In the genomic region with DNA sequence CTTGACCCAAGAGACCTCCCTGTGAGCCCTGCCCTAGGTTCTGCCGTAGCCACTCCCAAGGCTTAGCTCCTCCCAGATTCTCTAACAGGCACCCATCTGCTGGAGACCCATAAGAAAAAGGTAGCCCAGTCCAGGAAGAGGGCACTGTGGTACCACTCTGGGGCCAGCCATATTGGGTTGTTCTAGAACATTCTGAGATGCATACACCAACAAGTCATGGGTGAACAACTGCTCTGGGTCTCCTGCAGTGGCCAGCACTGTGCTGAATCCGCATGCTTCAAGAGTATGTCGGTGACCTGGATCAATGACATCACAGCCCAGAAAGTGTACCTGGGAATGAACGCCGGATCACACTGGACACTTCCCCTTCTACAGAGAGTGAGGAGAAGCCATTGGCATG, we compare ENCODE assay signal across 33 cellular contexts.
"Had no signal": no experiment of that assay in that cellular context is flagged by ENCODE, and none has a peak within 500 bp of the region (broad histone marks: within the 10 kb centered on the region; RNA-seq: fewer than 3 reads in every experiment).

No MANE protein-coding gene starts in this region.

- H3K4me2 ChIP-seq: smooth muscle cell had no signal

- DNase-seq: heart left ventricle; hypothalamus; immature natural killer cell; kidney; left colon; left lung; mesendoderm; midbrain; mucosa of descending colon; naive thymus-derived CD4-positive, alpha-beta T cell; occipital lobe; ovary; retina; right cardiac atrium; stimulated activated CD4-positive, alpha-beta T cell treated with anti-CD3 and anti-CD28 coated beads, Interleukin-1b, Interleukin-23, amount 100 ng/mL, for 48 hours; stimulated activated CD4-positive, alpha-beta T cell treated with anti-CD3 and anti-CD28 coated beads, Interleukin-2, amount 100 ng/mL, for 48 hours; stimulated activated CD4-positive, alpha-beta T cell treated with anti-CD3 and anti-CD28 coated beads, Interleukin-4, amount 100 ng/mL, for 4 hours; stimulated activated CD8-positive, alpha-beta memory T cell treated with anti-CD3 and anti-CD28 coated beads, Interleukin-4, amount 100 ng/mL, for 48 hours; stimulated activated naive CD4-positive, alpha-beta T cell treated with Interleukin-2 at 50 U/mL for 16 hours; stomach; testis; thyroid gland; transverse colon; upper lobe of left lung had no signal

- H3K4me3 Mint-ChIP-seq: immature natural killer cell; naive thymus-derived CD4-positive, alpha-beta T cell; natural killer cell treated with Interleukin-12 subunit alpha and Interleukin-12 subunit beta and Interleukin-15 and Interleukin-18, amount 100 ng/mL, for 72 hours; neural crest cell; stimulated activated memory B cell treated with anti-CD40 and anti-IgM and Interleukin-4, amounts not matched to agents 10 μg/mL and 1 μg/mL and 100 μg/mL, for 72 hours had no signal

- H3K27ac Mint-ChIP-seq: immature natural killer cell; naive thymus-derived CD4-positive, alpha-beta T cell; natural killer cell treated with Interleukin-12 subunit alpha and Interleukin-12 subunit beta and Interleukin-15 and Interleukin-18, amount 100 ng/mL, for 72 hours; stimulated activated memory B cell treated with anti-CD40 and anti-IgM and Interleukin-4, amounts not matched to agents 10 μg/mL and 1 μg/mL and 100 μg/mL, for 72 hours had no signal

- H3K27me3 Mint-ChIP-seq: natural killer cell treated with Interleukin-12 subunit alpha and Interleukin-12 subunit beta and Interleukin-15 and Interleukin-18, amount 100 ng/mL, for 72 hours had no signal

- ATAC-seq: heart left ventricle; left colon; left lung; mucosa of descending colon; naive thymus-derived CD4-positive, alpha-beta T cell; natural killer cell treated with Interleukin-12 subunit alpha and Interleukin-12 subunit beta and Interleukin-15 and Interleukin-18, amount 100 ng/mL, for 72 hours; right cardiac atrium; stimulated activated memory B cell treated with anti-CD40 and anti-IgM and Interleukin-4, amounts not matched to agents 10 μg/mL and 1 μg/mL and 100 μg/mL, for 72 hours had no signal

- H3K4me1 ChIP-seq: left lung, prostate gland, stomach, testis, thyroid gland, transverse colon, upper lobe of left lung had no signal

- H3K4me1 Mint-ChIP-seq: immature natural killer cell; stimulated activated memory B cell treated with anti-CD40 and anti-IgM and Interleukin-4, amounts not matched to agents 10 μg/mL and 1 μg/mL and 100 μg/mL, for 72 hours had no signal

- H3K27me3 ChIP-seq: left lung, ovary, testis, thyroid gland, transverse colon, upper lobe of left lung had no signal

- H3K36me3 Mint-ChIP-seq: immature natural killer cell; natural killer cell treated with Interleukin-12 subunit alpha and Interleukin-12 subunit beta and Interleukin-15 and Interleukin-18, amount 100 ng/mL, for 72 hours had no signal

- FAIRE-seq: islet of Langerhans, kidney, urothelium cell line had no signal

- H3K27ac ChIP-seq: heart left ventricle, left lung, neutrophil, ovary, prostate gland, stomach, testis, thyroid gland, transverse colon, upper lobe of left lung had no signal

- H3K9me3 Mint-ChIP-seq: immature natural killer cell; natural killer cell treated with Interleukin-12 subunit alpha and Interleukin-12 subunit beta and Interleukin-15 and Interleukin-18, amount 100 ng/mL, for 72 hours had no signal

- H3K4me3 ChIP-seq: heart left ventricle, left lung, lung, mucosa of descending colon, ovary, prostate gland, smooth muscle cell, stomach, testis, thyroid gland, transverse colon, upper lobe of left lung had no signal
